Comparison of ENCODE assay signal across 1 cellular context in the genomic region with DNA sequence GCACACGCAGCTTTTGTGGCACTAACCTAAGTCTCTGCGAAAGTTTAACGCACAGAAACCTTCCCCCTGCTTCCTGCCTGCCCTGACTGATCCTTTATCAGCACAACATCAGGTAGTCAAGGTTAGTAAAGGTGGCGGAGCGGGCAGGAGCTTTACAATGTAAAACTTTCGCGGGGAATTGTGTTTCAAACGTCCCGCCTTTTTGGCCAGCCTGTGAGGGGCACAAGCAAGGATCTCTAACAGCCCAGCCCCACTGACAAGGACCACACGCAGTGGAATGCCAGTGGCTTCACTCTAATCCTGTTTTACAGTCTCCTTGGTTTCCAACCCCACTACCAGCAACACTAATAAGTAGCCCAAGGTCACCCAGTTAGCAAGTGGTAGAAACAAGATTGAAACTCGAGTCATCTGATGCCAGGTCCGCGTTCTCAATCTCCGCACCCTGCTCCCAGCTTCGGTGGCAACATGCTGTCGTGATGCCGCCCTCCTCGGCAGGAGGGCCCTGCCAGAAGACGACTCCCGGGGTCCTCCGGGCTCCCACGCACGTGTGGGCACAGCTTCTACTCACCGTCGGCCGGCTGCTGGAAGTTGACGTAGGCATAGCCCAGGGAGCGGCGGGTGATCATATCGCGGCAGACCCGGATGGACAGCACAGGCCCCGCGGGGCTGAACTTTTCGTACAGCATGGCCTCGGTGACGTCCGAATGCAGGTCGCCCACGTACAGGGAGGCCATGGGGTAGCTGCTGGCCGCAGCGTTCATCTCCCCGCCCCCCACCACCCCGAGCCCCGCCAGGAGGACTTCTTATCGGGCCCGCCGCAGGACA.
A peak's percentile ranks its signal among the peaks of the same experiment; 100 is the strongest.
TF ChIP-seq lines count a peak whose summit lies in the region.

No MANE protein-coding gene starts in this region.

TF ChIP-seq in K562, 482 proteins besides CTCF, POLR2A, EP300 and RAD21 (continued from another document and continues in another):
- TF ChIP-seq, protein P1, sequence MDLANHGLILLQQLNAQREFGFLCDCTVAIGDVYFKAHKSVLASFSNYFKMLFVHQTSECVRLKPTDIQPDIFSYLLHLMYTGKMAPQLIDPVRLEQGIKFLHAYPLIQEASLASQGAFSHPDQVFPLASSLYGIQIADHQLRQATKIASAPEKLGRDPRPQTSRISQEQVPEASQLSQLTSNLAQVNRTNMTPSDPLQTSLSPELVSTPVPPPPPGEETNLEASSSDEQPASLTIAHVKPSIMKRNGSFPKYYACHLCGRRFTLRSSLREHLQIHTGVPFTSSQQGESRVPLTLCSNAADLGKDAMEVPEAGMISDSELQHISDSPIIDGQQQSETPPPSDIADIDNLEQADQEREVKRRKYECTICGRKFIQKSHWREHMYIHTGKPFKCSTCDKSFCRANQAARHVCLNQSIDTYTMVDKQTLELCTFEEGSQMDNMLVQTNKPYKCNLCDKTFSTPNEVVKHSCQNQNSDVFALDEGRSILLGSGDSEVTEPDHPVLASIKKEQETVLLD (IDR thresholded peaks at IDR 0.05): no peak
- TF ChIP-seq HNRNPH1 (optimal IDR thresholded peaks at IDR 0.05; ENCODE audit: low read depth, low read length) (no peak), ZNF282 (CRISPR knock-in tag; IDR thresholded peaks at IDR 0.05) (0 out of 2 replicates have a peak, but pooled peaks have one; percentile 45), ZNF347 (CRISPR knock-in tag; IDR thresholded peaks at IDR 0.05; ENCODE audit: low read depth) (no peak), ZNF695 (CRISPR knock-in tag; IDR thresholded peaks at IDR 0.05) (no peak), MEIS2 (IDR thresholded peaks at IDR 0.05; ENCODE audit: partially characterized antibody) (no peak), SMARCA4 (IDR thresholded peaks at IDR 0.05) (no peak), XRCC5 (IDR thresholded peaks at IDR 0.05; ENCODE audit: low read depth, low read length) (no peak), HNRNPK (IDR thresholded peaks at IDR 0.05; ENCODE audit: low read depth, low read length, poor library complexity, severe bottlenecking) (no peak), BRD4 (IDR thresholded peaks at IDR 0.05) (no peak), RBM14 (IDR thresholded peaks at IDR 0.05; ENCODE audit: borderline replicate concordance, insufficient read depth, low read depth, low read length) (0 out of 2 replicates have a peak, but pooled peaks have one; percentile 15), PHB (CRISPR knock-in tag; IDR thresholded peaks at IDR 0.05) (no peak), ARHGAP35 (IDR thresholded peaks at IDR 0.05; ENCODE audit: partially characterized antibody) (no peak), CXXC5 (CRISPR knock-in tag; IDR thresholded peaks at IDR 0.05) (peak; percentile 53), NR1H2 (CRISPR knock-in tag; IDR thresholded peaks at IDR 0.05) (no peak; the same call in 1 of the 2 replicates), HDAC2 (IDR thresholded peaks at IDR 0.05) (peak; percentile 64), ATF1 (CRISPR knock-in tag; IDR thresholded peaks at IDR 0.05) (no peak), ATF1 (tag; IDR thresholded peaks at IDR 0.05) (peak; percentile 86), GATAD2A (IDR thresholded peaks at IDR 0.05) (no peak), ZNF830 (CRISPR knock-in tag; IDR thresholded peaks at IDR 0.05) (no peak), ZFP30 (CRISPR knock-in tag; IDR thresholded peaks at IDR 0.05; ENCODE audit: borderline replicate concordance) (no peak), TGIF2 (CRISPR knock-in tag; IDR thresholded peaks at IDR 0.05) (0 out of 2 replicates have a peak, but pooled peaks have one; percentile 45), MAFK (IDR thresholded peaks at IDR 0.05; ENCODE audit: low read length) (no peak), CBX8 (IDR thresholded peaks at IDR 0.05; ENCODE audit: borderline replicate concordance, extremely low read depth, low read depth, low read length, poor library complexity, severe bottlenecking) (no peak), HDAC3 (IDR thresholded peaks at IDR 0.05; ENCODE audit: borderline replicate concordance, partially characterized antibody) (no peak), DPF2 (IDR thresholded peaks at IDR 0.05) (peak; percentile 17; the same call in 1 of the 2 replicates), KDM1A (IDR thresholded peaks at IDR 0.05) (no peak)
- TF ChIP-seq, protein P2, sequence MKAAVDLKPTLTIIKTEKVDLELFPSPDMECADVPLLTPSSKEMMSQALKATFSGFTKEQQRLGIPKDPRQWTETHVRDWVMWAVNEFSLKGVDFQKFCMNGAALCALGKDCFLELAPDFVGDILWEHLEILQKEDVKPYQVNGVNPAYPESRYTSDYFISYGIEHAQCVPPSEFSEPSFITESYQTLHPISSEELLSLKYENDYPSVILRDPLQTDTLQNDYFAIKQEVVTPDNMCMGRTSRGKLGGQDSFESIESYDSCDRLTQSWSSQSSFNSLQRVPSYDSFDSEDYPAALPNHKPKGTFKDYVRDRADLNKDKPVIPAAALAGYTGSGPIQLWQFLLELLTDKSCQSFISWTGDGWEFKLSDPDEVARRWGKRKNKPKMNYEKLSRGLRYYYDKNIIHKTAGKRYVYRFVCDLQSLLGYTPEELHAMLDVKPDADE (conservative IDR thresholded peaks at IDR 0.05; ENCODE audit: control insufficient read depth, low read depth, low read length): peak; percentile 28; the same call in 1 of the 2 replicates
- TF ChIP-seq, protein P3, sequence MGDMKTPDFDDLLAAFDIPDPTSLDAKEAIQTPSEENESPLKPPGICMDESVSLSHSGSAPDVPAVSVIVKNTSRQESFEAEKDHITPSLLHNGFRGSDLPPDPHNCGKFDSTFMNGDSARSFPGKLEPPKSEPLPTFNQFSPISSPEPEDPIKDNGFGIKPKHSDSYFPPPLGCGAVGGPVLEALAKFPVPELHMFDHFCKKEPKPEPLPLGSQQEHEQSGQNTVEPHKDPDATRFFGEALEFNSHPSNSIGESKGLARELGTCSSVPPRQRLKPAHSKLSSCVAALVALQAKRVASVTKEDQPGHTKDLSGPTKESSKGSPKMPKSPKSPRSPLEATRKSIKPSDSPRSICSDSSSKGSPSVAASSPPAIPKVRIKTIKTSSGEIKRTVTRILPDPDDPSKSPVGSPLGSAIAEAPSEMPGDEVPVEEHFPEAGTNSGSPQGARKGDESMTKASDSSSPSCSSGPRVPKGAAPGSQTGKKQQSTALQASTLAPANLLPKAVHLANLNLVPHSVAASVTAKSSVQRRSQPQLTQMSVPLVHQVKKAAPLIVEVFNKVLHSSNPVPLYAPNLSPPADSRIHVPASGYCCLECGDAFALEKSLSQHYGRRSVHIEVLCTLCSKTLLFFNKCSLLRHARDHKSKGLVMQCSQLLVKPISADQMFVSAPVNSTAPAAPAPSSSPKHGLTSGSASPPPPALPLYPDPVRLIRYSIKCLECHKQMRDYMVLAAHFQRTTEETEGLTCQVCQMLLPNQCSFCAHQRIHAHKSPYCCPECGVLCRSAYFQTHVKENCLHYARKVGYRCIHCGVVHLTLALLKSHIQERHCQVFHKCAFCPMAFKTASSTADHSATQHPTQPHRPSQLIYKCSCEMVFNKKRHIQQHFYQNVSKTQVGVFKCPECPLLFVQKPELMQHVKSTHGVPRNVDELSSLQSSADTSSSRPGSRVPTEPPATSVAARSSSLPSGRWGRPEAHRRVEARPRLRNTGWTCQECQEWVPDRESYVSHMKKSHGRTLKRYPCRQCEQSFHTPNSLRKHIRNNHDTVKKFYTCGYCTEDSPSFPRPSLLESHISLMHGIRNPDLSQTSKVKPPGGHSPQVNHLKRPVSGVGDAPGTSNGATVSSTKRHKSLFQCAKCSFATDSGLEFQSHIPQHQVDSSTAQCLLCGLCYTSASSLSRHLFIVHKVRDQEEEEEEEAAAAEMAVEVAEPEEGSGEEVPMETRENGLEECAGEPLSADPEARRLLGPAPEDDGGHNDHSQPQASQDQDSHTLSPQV (IDR thresholded peaks at IDR 0.05): peak; percentile 60; the same call in 1 of the 2 replicates
- TF ChIP-seq, protein P4, sequence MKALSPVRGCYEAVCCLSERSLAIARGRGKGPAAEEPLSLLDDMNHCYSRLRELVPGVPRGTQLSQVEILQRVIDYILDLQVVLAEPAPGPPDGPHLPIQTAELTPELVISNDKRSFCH (CRISPR knock-in tag; IDR thresholded peaks at IDR 0.05): no peak
- TF ChIP-seq, protein P4 (tag; IDR thresholded peaks at IDR 0.05): peak; percentile 49; the same call in 1 of the 2 replicates
- TF ChIP-seq, protein P5, sequence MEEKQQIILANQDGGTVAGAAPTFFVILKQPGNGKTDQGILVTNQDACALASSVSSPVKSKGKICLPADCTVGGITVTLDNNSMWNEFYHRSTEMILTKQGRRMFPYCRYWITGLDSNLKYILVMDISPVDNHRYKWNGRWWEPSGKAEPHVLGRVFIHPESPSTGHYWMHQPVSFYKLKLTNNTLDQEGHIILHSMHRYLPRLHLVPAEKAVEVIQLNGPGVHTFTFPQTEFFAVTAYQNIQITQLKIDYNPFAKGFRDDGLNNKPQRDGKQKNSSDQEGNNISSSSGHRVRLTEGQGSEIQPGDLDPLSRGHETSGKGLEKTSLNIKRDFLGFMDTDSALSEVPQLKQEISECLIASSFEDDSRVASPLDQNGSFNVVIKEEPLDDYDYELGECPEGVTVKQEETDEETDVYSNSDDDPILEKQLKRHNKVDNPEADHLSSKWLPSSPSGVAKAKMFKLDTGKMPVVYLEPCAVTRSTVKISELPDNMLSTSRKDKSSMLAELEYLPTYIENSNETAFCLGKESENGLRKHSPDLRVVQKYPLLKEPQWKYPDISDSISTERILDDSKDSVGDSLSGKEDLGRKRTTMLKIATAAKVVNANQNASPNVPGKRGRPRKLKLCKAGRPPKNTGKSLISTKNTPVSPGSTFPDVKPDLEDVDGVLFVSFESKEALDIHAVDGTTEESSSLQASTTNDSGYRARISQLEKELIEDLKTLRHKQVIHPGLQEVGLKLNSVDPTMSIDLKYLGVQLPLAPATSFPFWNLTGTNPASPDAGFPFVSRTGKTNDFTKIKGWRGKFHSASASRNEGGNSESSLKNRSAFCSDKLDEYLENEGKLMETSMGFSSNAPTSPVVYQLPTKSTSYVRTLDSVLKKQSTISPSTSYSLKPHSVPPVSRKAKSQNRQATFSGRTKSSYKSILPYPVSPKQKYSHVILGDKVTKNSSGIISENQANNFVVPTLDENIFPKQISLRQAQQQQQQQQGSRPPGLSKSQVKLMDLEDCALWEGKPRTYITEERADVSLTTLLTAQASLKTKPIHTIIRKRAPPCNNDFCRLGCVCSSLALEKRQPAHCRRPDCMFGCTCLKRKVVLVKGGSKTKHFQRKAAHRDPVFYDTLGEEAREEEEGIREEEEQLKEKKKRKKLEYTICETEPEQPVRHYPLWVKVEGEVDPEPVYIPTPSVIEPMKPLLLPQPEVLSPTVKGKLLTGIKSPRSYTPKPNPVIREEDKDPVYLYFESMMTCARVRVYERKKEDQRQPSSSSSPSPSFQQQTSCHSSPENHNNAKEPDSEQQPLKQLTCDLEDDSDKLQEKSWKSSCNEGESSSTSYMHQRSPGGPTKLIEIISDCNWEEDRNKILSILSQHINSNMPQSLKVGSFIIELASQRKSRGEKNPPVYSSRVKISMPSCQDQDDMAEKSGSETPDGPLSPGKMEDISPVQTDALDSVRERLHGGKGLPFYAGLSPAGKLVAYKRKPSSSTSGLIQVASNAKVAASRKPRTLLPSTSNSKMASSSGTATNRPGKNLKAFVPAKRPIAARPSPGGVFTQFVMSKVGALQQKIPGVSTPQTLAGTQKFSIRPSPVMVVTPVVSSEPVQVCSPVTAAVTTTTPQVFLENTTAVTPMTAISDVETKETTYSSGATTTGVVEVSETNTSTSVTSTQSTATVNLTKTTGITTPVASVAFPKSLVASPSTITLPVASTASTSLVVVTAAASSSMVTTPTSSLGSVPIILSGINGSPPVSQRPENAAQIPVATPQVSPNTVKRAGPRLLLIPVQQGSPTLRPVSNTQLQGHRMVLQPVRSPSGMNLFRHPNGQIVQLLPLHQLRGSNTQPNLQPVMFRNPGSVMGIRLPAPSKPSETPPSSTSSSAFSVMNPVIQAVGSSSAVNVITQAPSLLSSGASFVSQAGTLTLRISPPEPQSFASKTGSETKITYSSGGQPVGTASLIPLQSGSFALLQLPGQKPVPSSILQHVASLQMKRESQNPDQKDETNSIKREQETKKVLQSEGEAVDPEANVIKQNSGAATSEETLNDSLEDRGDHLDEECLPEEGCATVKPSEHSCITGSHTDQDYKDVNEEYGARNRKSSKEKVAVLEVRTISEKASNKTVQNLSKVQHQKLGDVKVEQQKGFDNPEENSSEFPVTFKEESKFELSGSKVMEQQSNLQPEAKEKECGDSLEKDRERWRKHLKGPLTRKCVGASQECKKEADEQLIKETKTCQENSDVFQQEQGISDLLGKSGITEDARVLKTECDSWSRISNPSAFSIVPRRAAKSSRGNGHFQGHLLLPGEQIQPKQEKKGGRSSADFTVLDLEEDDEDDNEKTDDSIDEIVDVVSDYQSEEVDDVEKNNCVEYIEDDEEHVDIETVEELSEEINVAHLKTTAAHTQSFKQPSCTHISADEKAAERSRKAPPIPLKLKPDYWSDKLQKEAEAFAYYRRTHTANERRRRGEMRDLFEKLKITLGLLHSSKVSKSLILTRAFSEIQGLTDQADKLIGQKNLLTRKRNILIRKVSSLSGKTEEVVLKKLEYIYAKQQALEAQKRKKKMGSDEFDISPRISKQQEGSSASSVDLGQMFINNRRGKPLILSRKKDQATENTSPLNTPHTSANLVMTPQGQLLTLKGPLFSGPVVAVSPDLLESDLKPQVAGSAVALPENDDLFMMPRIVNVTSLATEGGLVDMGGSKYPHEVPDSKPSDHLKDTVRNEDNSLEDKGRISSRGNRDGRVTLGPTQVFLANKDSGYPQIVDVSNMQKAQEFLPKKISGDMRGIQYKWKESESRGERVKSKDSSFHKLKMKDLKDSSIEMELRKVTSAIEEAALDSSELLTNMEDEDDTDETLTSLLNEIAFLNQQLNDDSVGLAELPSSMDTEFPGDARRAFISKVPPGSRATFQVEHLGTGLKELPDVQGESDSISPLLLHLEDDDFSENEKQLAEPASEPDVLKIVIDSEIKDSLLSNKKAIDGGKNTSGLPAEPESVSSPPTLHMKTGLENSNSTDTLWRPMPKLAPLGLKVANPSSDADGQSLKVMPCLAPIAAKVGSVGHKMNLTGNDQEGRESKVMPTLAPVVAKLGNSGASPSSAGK (IDR thresholded peaks at IDR 0.05): peak; percentile 47
- TF ChIP-seq, protein P6, sequence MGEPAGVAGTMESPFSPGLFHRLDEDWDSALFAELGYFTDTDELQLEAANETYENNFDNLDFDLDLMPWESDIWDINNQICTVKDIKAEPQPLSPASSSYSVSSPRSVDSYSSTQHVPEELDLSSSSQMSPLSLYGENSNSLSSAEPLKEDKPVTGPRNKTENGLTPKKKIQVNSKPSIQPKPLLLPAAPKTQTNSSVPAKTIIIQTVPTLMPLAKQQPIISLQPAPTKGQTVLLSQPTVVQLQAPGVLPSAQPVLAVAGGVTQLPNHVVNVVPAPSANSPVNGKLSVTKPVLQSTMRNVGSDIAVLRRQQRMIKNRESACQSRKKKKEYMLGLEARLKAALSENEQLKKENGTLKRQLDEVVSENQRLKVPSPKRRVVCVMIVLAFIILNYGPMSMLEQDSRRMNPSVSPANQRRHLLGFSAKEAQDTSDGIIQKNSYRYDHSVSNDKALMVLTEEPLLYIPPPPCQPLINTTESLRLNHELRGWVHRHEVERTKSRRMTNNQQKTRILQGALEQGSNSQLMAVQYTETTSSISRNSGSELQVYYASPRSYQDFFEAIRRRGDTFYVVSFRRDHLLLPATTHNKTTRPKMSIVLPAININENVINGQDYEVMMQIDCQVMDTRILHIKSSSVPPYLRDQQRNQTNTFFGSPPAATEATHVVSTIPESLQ (CRISPR knock-in tag; IDR thresholded peaks at IDR 0.05): no peak
